In the genomic region with DNA sequence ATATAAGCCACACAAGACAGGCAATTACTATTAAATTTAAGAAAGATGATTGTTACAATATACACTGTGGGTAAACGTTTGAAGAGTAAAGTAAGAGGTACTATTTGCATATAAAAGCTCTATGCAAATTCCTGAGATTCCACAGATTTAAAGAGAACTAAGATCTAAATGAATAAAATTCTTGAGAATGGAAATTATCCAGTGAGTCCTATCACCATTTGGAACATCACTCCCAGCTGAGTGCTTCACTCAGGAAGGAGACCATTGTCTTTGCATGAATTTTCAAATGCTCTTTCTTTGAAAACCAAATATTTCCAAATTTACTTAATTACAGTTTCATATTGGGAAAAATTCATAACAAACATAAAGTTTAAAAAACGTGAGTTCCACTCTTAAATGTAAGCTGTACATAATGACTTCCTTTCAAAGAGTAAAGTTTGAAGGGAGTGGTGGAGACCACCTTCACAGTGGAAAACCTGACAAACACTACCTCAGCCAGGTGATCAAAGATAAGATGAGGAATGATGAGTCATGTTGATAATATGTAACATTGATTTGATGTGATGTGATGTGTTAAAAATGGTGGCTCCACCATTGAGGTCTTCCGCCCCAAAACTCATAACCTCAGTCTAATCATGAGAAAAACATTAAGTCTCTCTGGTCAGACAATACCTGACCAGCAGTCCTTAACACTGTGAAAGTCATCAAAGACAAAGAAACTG, we compare ENCODE assay signal across 2 cellular contexts.
TF ChIP-seq lines count a peak whose summit lies in the region.

No MANE protein-coding gene starts in this region.

TF ChIP-seq in GM12891, 5 proteins besides CTCF, POLR2A, EP300 and RAD21 (continued from another document):
- no peak for TF ChIP-seq PAX5 (IDR thresholded peaks at IDR 0.05; ENCODE audit: insufficient read depth, low read length, severe bottlenecking)
- no peak for TF ChIP-seq POU2F2 (IDR thresholded peaks at IDR 0.05; ENCODE audit: low read depth, low read length)

TF ChIP-seq in H1, 55 proteins besides CTCF, POLR2A, EP300 and RAD21 (continued from another document):
- peak; percentile 71 for TF ChIP-seq JUND (IDR thresholded peaks at IDR 0.05; ENCODE audit: low read length)
- TF ChIP-seq MAFK (IDR thresholded peaks at IDR 0.05; ENCODE audit: low read depth, low read length), result 0 out of 2 replicates have a peak, but pooled peaks have one; percentile 5
